ENCODE assay signal across 27 cellular contexts in genomic region chr20:55882922-55883321, GRCh38.
"Had no signal": no experiment of that assay in that cellular context is flagged by ENCODE, and none has a peak within 500 bp of the region (broad histone marks: within the 10 kb centered on the region; RNA-seq: fewer than 3 reads in every experiment).

No MANE protein-coding gene starts in this region.

- H3K4me1 Mint-ChIP-seq: activated CD4-positive, alpha-beta T cell treated with anti-CD3 and anti-CD28 coated beads, Interleukin-2, amount 10 ng/mL, durations not matched to agents 7 days and 5 days; activated naive CD8-positive, alpha-beta T cell treated with anti-CD3 and anti-CD28 coated beads, Interleukin-2, amount 50 U/mL, for 24 hours; nephron; stimulated activated memory B cell treated with anti-CD40 and anti-IgM and Interleukin-4, amounts not matched to agents 10 μg/mL and 1 μg/mL and 100 μg/mL, for 72 hours had no signal

- DNase-seq: activated CD4-positive, alpha-beta T cell treated with anti-CD3 and anti-CD28 coated beads, Interleukin-2, amount 10 ng/mL, durations not matched to agents 7 days and 5 days; activated CD4-positive, CD25-positive, alpha-beta regulatory T cell treated with anti-CD3 and anti-CD28 coated beads, Interleukin-2, amount 50 U/mL, for 72 hours; activated CD8-positive, alpha-beta T cell treated with anti-CD3 and anti-CD28 coated beads for 36 hours; activated gamma-delta T cell; activated naive CD4-positive, alpha-beta T cell treated with anti-CD3 and anti-CD28 coated beads, Interleukin-2, amount 50 U/mL, for 16 hours; activated naive CD8-positive, alpha-beta T cell treated with anti-CD3 and anti-CD28 coated beads, Interleukin-2, amount 50 U/mL, for 24 hours; effector CD4-positive, alpha-beta T cell; erythroblast; foreskin melanocyte; hippocampal formation; left lung; midbrain; ovary; stimulated activated CD4-positive, alpha-beta T cell treated with anti-CD3 and anti-CD28 coated beads, Interleukin-1b, Interleukin-23, amount 100 ng/mL, for 48 hours; stomach; T-helper 2 cell; uterus; WERI-Rb-1 had no signal

- H3K36me3 ChIP-seq: left lung, neutrophil, ovary, prostate gland, right atrium auricular region, stomach, suprapubic skin, tibial nerve, uterus, WERI-Rb-1 had no signal

- H3K9me3 ChIP-seq: left lung, neutrophil, ovary, prostate gland, right atrium auricular region, stomach, suprapubic skin, tibial nerve, uterus had no signal

- H3K27me3 ChIP-seq: left lung, neutrophil, ovary, right atrium auricular region, stomach, suprapubic skin, tibial nerve, uterus had no signal

- H3K4me3 Mint-ChIP-seq: activated CD4-positive, alpha-beta T cell treated with anti-CD3 and anti-CD28 coated beads, Interleukin-2, amount 10 ng/mL, durations not matched to agents 7 days and 5 days; activated CD8-positive, alpha-beta T cell treated with anti-CD3 and anti-CD28 coated beads for 36 hours; activated naive CD8-positive, alpha-beta T cell treated with anti-CD3 and anti-CD28 coated beads, Interleukin-2, amount 50 U/mL, for 24 hours; activated T-helper 1 cell treated with anti-CD3 and anti-CD28 coated beads, Interleukin-12 subunit alpha, Interleukin-12 subunit beta, Interleukin-2, Interleukin-4 antibody, amounts not matched to agents 30 ng/mL and 10 ng/mL and 1 ng/mL, durations not matched to agents 14 hours and 24 hours and 36 hours; dendritic cell treated with granulocyte-macrophage colony-stimulating factor and Interleukin-4, amounts not matched to agents 40 ng/mL and 50 ng/mL, for 4 days; nephron; stimulated activated memory B cell treated with anti-CD40 and anti-IgM and Interleukin-4, amounts not matched to agents 10 μg/mL and 1 μg/mL and 100 μg/mL, for 72 hours had no signal

- H3K27ac ChIP-seq: left lung, neutrophil, ovary, prostate gland, right atrium auricular region, stomach, suprapubic skin, tibial nerve, uterus, WERI-Rb-1 had no signal

- H3K27ac Mint-ChIP-seq: activated CD4-positive, alpha-beta T cell treated with anti-CD3 and anti-CD28 coated beads, Interleukin-2, amount 10 ng/mL, durations not matched to agents 7 days and 5 days; activated CD8-positive, alpha-beta T cell treated with anti-CD3 and anti-CD28 coated beads for 36 hours; activated naive CD8-positive, alpha-beta T cell treated with anti-CD3 and anti-CD28 coated beads, Interleukin-2, amount 50 U/mL, for 24 hours; activated T-helper 1 cell treated with anti-CD3 and anti-CD28 coated beads, Interleukin-12 subunit alpha, Interleukin-12 subunit beta, Interleukin-2, Interleukin-4 antibody, amounts not matched to agents 30 ng/mL and 10 ng/mL and 1 ng/mL, durations not matched to agents 14 hours and 24 hours and 36 hours; dendritic cell treated with granulocyte-macrophage colony-stimulating factor and Interleukin-4, amounts not matched to agents 40 ng/mL and 50 ng/mL, for 4 days; stimulated activated memory B cell treated with anti-CD40 and anti-IgM and Interleukin-4, amounts not matched to agents 10 μg/mL and 1 μg/mL and 100 μg/mL, for 72 hours had no signal

- H3K27me3 Mint-ChIP-seq: activated CD4-positive, alpha-beta T cell treated with anti-CD3 and anti-CD28 coated beads, Interleukin-2, amount 10 ng/mL, durations not matched to agents 7 days and 5 days; activated CD8-positive, alpha-beta T cell treated with anti-CD3 and anti-CD28 coated beads for 36 hours; activated naive CD8-positive, alpha-beta T cell treated with anti-CD3 and anti-CD28 coated beads, Interleukin-2, amount 50 U/mL, for 24 hours; dendritic cell treated with granulocyte-macrophage colony-stimulating factor and Interleukin-4, amounts not matched to agents 40 ng/mL and 50 ng/mL, for 4 days; stimulated activated memory B cell treated with anti-CD40 and anti-IgM and Interleukin-4, amounts not matched to agents 10 μg/mL and 1 μg/mL and 100 μg/mL, for 72 hours had no signal

- ATAC-seq: activated CD8-positive, alpha-beta T cell treated with anti-CD3 and anti-CD28 coated beads for 36 hours; activated naive CD8-positive, alpha-beta T cell treated with anti-CD3 and anti-CD28 coated beads, Interleukin-2, amount 50 U/mL, for 24 hours; left lung; stimulated activated memory B cell treated with anti-CD40 and anti-IgM and Interleukin-4, amounts not matched to agents 10 μg/mL and 1 μg/mL and 100 μg/mL, for 72 hours had no signal

- H3K4me1 ChIP-seq: left lung, prostate gland, right atrium auricular region, stomach, tibial nerve, uterus had no signal

- H3K4me3 ChIP-seq: left lung, ovary, prostate gland, right atrium auricular region, stomach, suprapubic skin, tibial nerve, uterus had no signal

- H3K36me3 Mint-ChIP-seq: stimulated activated memory B cell treated with anti-CD40 and anti-IgM and Interleukin-4, amounts not matched to agents 10 μg/mL and 1 μg/mL and 100 μg/mL, for 72 hours had no signal
